Comparison of ENCODE assay signal across 16 cellular contexts in genomic region chr1:180920702-180921101, GRCh38. TPM values are rescaled to one million over a fixed set of nuclear protein-coding genes. Genes with fewer than 3 reads are reported as not detected.
DNase-seq lines count a peak whose midpoint lies in the region; ATAC-seq and TF ChIP-seq lines count a peak whose summit lies in the region.
"Had no signal": no experiment of that assay in that cellular context is flagged by ENCODE, and none has a peak within 500 bp of the region (broad histone marks: within the 10 kb centered on the region; RNA-seq: fewer than 3 reads in every experiment).

No MANE protein-coding gene starts in this region.

- H3K4me3 ChIP-seq in AG09309 (ENCODE audit: control insufficient read depth, low read depth, low read length) (no peak overlapping the region), OCI-LY3 (ENCODE audit: low read length) (peak overlapping the region; percentile 45), fibroblast of the aortic adventitia (ENCODE audit: low read depth, low read length) (no peak overlapping the region)
- H3K4me3 ChIP-seq: gastrocnemius medialis, left lung had no signal

- no peaks in the 10 kb centered on the region for H4K20me1 ChIP-seq in OCI-LY3 (ENCODE audit: insufficient read depth, low read length)

- H3K27me3 ChIP-seq in OCI-LY3 (ENCODE audit: low read depth, low read length): no peaks in the 10 kb centered on the region
- H3K27me3 ChIP-seq: gastrocnemius medialis, left lung had no signal

- H3K9ac ChIP-seq in OCI-LY3 (ENCODE audit: low read length): peak overlapping the region; percentile 74

- DNase-seq in AG09309 (ENCODE audit: low read depth) (no peak), fibroblast of the aortic adventitia (ENCODE audit: low read depth) (no peak), NCI-H2107 (lab: John Stamatoyannopoulos, UW) (no peak), mucosa of gallbladder (ENCODE audit: low spot score) (no peak)
- no peak for DNase-seq in stimulated activated naive CD4-positive, alpha-beta T cell (lab: John Stamatoyannopoulos, UW)
- DNase-seq: activated CD4-positive, alpha-beta memory T cell treated with anti-CD3 and anti-CD28 coated beads, Interleukin-2, amount 10 ng/mL, durations not matched to agents 7 days and 5 days; gastrocnemius medialis; NCI-H1417 treated with DMSO at 0.1 percent for 48 hours; NK-92 treated with Interleukin-12 subunit alpha and Interleukin-12 subunit beta, amount 100 ng/mL, for 24 hours; occipital lobe; T-helper 1 cell had no signal

- peak overlapping the region; percentile 81 for H3K4me2 ChIP-seq in OCI-LY3 (ENCODE audit: low read length)

- TF ChIP-seq CTCF in AG09309 (IDR thresholded peaks at IDR 0.05; ENCODE audit: control insufficient read depth, insufficient read depth, low read depth, low read length, missing control alignments): peak; percentile 36
- peak; percentile 69 for TF ChIP-seq CTCF in GM12874 (IDR thresholded peaks at IDR 0.05; ENCODE audit: insufficient read depth, low read depth, low read length)
- TF ChIP-seq CTCF in OCI-LY3 (IDR thresholded peaks at IDR 0.05; ENCODE audit: low read depth, low read length): peak; percentile 81
- TF ChIP-seq CTCF in fibroblast of the aortic adventitia (IDR thresholded peaks at IDR 0.05; ENCODE audit: insufficient read depth, low read length): peak; percentile 35

- no peak overlapping the region for H2AFZ ChIP-seq in OCI-LY3 (ENCODE audit: low read depth, low read length)

- H3K27ac ChIP-seq in OCI-LY3 (ENCODE audit: low read length): peak overlapping the region; percentile 75
- H3K27ac ChIP-seq: gastrocnemius medialis, HL-60, left lung had no signal

- H3K36me3 ChIP-seq in OCI-LY3 (replicated peaks; ENCODE audit: low read depth, low read length): no peaks in the 10 kb centered on the region
- H3K36me3 ChIP-seq: gastrocnemius medialis, left lung had no signal

- ATAC-seq in GM19463 (IDR thresholded peaks at IDR 0.05; ENCODE audit: unreplicated experiment): no peak
- ATAC-seq: gastrocnemius medialis, left lung had no signal

- peaks cover 85% of the 10 kb centered on the region for H3K4me1 ChIP-seq in OCI-LY3 (ENCODE audit: low read length)
- H3K4me1 ChIP-seq: left lung had no signal

- H3K9me3 ChIP-seq in OCI-LY3 (ENCODE audit: insufficient read depth, low read length): no peaks in the 10 kb centered on the region
- H3K9me3 ChIP-seq: gastrocnemius medialis, left lung had no signal

- H3K79me2 ChIP-seq in OCI-LY3 (ENCODE audit: low read length): no peaks in the 10 kb centered on the region

RNA-seq across cellular contexts. Expression of gene KIAA1614, which starts 8.0 kb away (rescaled TPM):
- total RNA-seq in fibroblast of the aortic adventitia (ENCODE audit: low replicate concordance) (9.7 and 10.6 TPM in 2 replicates), mucosa of gallbladder (7.7 TPM)
